ENCODE assay signal across 21 cellular contexts in the genomic region with DNA sequence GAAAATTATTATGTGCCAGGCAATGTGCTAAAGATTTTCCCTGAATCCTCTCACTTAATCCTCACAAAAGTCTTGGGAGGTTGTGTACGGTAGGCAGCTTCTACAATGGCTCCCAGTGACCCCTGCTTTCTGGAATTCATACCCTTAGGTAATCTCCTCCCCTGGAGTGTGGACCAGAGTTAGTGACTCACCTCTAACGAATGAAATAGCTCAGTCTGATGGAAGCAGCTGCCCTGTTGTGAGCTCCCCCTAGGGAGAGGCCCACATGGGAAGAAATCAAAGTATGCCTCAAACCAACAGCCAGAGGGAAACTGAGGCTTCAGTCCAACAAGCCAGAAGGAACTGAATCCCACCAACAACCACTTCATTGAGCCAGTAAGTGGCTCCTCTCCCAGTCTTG.
DNase-seq lines count a peak whose midpoint lies in the region; TF ChIP-seq lines count a peak whose summit lies in the region.
"Had no signal": no experiment of that assay in that cellular context is flagged by ENCODE, and none has a peak within 500 bp of the region (broad histone marks: within the 10 kb centered on the region; RNA-seq: fewer than 3 reads in every experiment).

No MANE protein-coding gene starts in this region.

- no peaks in the 10 kb centered on the region for H3K9me3 ChIP-seq in ascending aorta
- H3K9me3 ChIP-seq: HAP-1, ovary, upper lobe of right lung had no signal

- POLR2A ChIA-PET in BJ (lab: Charles Lee), result no interaction called here

- intact Hi-C loops in ascending aorta (cut with DNase I), result no loop called here

- DNase-seq in BJ (ENCODE audit: low read depth), result no peak
- DNase-seq in LoVo (ENCODE audit: low spot score), result peak; percentile 3
- peak; percentile 62 for DNase-seq in astrocyte of the hippocampus (ENCODE audit: low read depth, low spot score)
- DNase-seq in kidney epithelial cell (ENCODE audit: low read depth), result peak; percentile 47
- no peak for DNase-seq in ascending aorta (ENCODE audit: low spot score in 2 of 2)
- no peak for DNase-seq in NCI-H1048 (lab: John Stamatoyannopoulos, UW)
- no peak for DNase-seq in activated CD8-positive, alpha-beta memory T cell treated with anti-CD3 and anti-CD28 coated beads for 24 hours
- DNase-seq in NCI-H748 treated with DMSO at 0.1 percent for 48 hours (lab: John Stamatoyannopoulos, UW), result no peak
- DNase-seq: activated CD4-positive, alpha-beta T cell treated with anti-CD3 and anti-CD28 coated beads, Interleukin-2, amount 50 U/mL, for 1 hour; activated naive CD4-positive, alpha-beta T cell; COR-L47; cortex of kidney; Karpas-422; naive B cell; NCI-H345; ovary; upper lobe of right lung had no signal

- no peak overlapping the region for H3K27ac ChIP-seq in ascending aorta
- H3K27ac ChIP-seq: epithelial cell of prostate, ovary, RWPE1, upper lobe of right lung had no signal

- H3K4me1 ChIP-seq in ascending aorta, result no peaks in the 10 kb centered on the region
- H3K4me1 ChIP-seq: HAP-1, upper lobe of right lung had no signal

- TF ChIP-seq CTCF in BJ (IDR thresholded peaks at IDR 0.05; ENCODE audit: insufficient read depth, low read depth, low read length), result peak; percentile 27; the same call in 1 of the 2 replicates
- TF ChIP-seq CTCF in kidney epithelial cell (IDR thresholded peaks at IDR 0.05; ENCODE audit: insufficient read depth, low read length, poor library complexity, severe bottlenecking), result peak; percentile 31
- no peak for TF ChIP-seq CTCF in ascending aorta (IDR thresholded peaks at IDR 0.05)

- CTCF ChIA-PET in BJ (lab: Yijun Ruan, JAX), result interaction anchor here (1.2 to 1.3 kb wide), 2 partner anchors 12 to 14 kb away, joined by 3 to 6 read pairs; no protein-coding TSS in a partner anchor

- H3K36me3 ChIP-seq in BJ (ENCODE audit: control insufficient read depth, insufficient read depth, low read length) (no peaks in the 10 kb centered on the region), kidney epithelial cell (ENCODE audit: control insufficient read depth, insufficient read depth, low read length) (no peaks in the 10 kb centered on the region), ascending aorta (no peaks in the 10 kb centered on the region)
- H3K36me3 ChIP-seq: HAP-1, ovary, upper lobe of right lung had no signal

- H3K4me3 ChIP-seq in BJ (ENCODE audit: low read depth, low read length) (no peak overlapping the region), kidney epithelial cell (ENCODE audit: low read depth, low read length) (no peak overlapping the region), ascending aorta (no peak overlapping the region)
- H3K4me3 ChIP-seq: HAP-1, lung, ovary, upper lobe of right lung had no signal

- H3K27me3 ChIP-seq in BJ (ENCODE audit: control insufficient read depth, insufficient read depth, low read length) (no peaks in the 10 kb centered on the region), kidney epithelial cell (ENCODE audit: control insufficient read depth, insufficient read depth, low read length) (no peaks in the 10 kb centered on the region), ascending aorta (no peaks in the 10 kb centered on the region)
- H3K27me3 ChIP-seq: ovary, upper lobe of right lung had no signal

Comparison
In these comparisons a context has a peak if more than half of its experiments do, and no peak if none do; other contexts are left out.
1. DNase-seq: peak in LoVo (single experiment), astrocyte of the hippocampus (single experiment) and kidney epithelial cell (single experiment); none in BJ (single experiment), ascending aorta (0 of 2), NCI-H1048 (single experiment), activated CD8-positive, alpha-beta memory T cell treated with anti-CD3 and anti-CD28 coated beads for 24 hours (single experiment) and NCI-H748 treated with DMSO at 0.1 percent for 48 hours (single experiment).
2. CTCF ChIP-seq: peak in BJ (single experiment) and kidney epithelial cell (single experiment); none in ascending aorta (0 of 3).